ENCODE assay signal across 1 cellular context in the genomic region with DNA sequence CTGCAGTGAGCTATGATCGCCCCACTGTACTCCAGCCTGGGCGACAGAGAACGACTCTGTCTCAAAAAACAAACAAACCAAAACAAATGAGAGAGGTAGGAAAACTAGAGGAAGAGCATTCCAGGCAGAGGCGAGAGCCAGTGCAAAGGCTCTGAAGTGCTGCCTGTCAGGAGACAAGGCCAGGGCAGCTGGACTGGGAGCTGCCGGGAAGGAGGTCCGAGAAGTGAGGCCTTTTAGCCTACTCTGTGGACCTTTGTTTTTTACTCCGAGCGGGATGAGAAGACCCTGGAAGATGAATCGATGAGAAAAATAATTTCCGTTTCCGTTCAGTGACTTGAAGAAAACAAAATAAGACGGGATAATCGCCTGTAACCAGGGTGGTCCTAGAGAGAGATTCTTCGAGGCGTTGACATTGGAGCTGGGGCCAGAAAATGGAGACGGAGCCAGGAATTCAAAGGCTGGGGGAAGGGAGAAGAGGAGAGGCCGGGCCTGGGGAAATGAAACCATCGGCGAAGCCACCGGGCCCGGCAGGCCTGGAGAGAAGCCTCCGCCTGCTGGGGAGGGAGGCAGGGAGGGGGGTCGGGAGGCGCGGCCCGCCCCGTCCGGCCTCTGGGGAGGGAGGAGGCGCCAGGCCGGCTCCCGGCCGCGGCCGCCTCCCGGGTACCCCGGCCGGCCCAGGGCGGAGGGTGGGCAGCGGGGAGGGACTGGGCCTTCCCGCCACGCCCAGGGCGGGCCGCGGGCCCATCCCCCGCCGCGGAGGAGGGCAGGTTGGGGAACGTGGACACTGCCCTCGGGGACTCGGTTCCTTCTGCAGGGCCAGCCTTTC.
TF ChIP-seq lines count a peak whose summit lies in the region.

No MANE protein-coding gene starts in this region.

TF ChIP-seq in A549, 52 proteins besides CTCF, POLR2A, EP300 and RAD21:
- TF ChIP-seq FOXS1 (CRISPR knock-in tag; IDR thresholded peaks at IDR 0.05) (no peak), KDM1A (IDR thresholded peaks at IDR 0.05; ENCODE audit: low read depth) (no peak), CBX8 (IDR thresholded peaks at IDR 0.05) (no peak), FOSB (CRISPR knock-in tag; IDR thresholded peaks at IDR 0.05) (peak; percentile 83), SMC3 (IDR thresholded peaks at IDR 0.05) (peak; percentile 45), CHD2 (IDR thresholded peaks at IDR 0.05; ENCODE audit: low read length, partially characterized antibody) (peak; percentile 47), HOXB5 (CRISPR knock-in tag; IDR thresholded peaks at IDR 0.05) (peak; percentile 84; the same call in 1 of the 2 replicates), RFX5 (IDR thresholded peaks at IDR 0.05) (no peak), FOSL2 (IDR thresholded peaks at IDR 0.05) (no peak), FOSL2 (CRISPR knock-in tag; IDR thresholded peaks at IDR 0.05) (peak; percentile 38; the same call in 1 of the 2 replicates), SREBF2 (IDR thresholded peaks at IDR 0.05) (no peak), TFCP2L1 (CRISPR knock-in tag; IDR thresholded peaks at IDR 0.05) (0 out of 2 replicates have a peak, but pooled peaks have one; percentile 52), ESRRA (IDR thresholded peaks at IDR 0.05; ENCODE audit: borderline replicate concordance, low read length) (0 out of 2 replicates have a peak, but pooled peaks have one; percentile 14), EHF (CRISPR knock-in tag; IDR thresholded peaks at IDR 0.05) (peak; percentile 79; the same call in 1 of the 2 replicates), MYC (IDR thresholded peaks at IDR 0.05; ENCODE audit: borderline replicate concordance, low read length) (peak; percentile 60; the same call in 1 of the 2 replicates), MAZ (IDR thresholded peaks at IDR 0.05; ENCODE audit: borderline replicate concordance, low read depth, low read length) (peak; percentile 95), PHF8 (IDR thresholded peaks at IDR 0.05; ENCODE audit: borderline replicate concordance, low read depth) (peak; percentile 86; the same call in 1 of the 2 replicates), HOXB13 (CRISPR knock-in tag; IDR thresholded peaks at IDR 0.05; ENCODE audit: low read depth) (peak; percentile 56; the same call in 1 of the 2 replicates), JUN (IDR thresholded peaks at IDR 0.05) (peak; percentile 40 to 97; a peak in 4 of 5 replicates), CEBPB (IDR thresholded peaks at IDR 0.05) (0 out of 4 replicates have a peak, but pooled peaks of 1 of the 2 experiments have one; percentile 3), HOXA7 (CRISPR knock-in tag; IDR thresholded peaks at IDR 0.05) (0 out of 2 replicates have a peak, but pooled peaks have one; percentile 52), JUNB (IDR thresholded peaks at IDR 0.05) (no peak), TP53 (CRISPR knock-in tag; IDR thresholded peaks at IDR 0.05) (peak; percentile 84; the same call in 1 of the 2 replicates)
- TF ChIP-seq, protein P1, sequence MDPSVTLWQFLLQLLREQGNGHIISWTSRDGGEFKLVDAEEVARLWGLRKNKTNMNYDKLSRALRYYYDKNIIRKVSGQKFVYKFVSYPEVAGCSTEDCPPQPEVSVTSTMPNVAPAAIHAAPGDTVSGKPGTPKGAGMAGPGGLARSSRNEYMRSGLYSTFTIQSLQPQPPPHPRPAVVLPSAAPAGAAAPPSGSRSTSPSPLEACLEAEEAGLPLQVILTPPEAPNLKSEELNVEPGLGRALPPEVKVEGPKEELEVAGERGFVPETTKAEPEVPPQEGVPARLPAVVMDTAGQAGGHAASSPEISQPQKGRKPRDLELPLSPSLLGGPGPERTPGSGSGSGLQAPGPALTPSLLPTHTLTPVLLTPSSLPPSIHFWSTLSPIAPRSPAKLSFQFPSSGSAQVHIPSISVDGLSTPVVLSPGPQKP (IDR thresholded peaks at IDR 0.05; ENCODE audit: low read depth, low read length): no peak
- TF ChIP-seq, protein P2, sequence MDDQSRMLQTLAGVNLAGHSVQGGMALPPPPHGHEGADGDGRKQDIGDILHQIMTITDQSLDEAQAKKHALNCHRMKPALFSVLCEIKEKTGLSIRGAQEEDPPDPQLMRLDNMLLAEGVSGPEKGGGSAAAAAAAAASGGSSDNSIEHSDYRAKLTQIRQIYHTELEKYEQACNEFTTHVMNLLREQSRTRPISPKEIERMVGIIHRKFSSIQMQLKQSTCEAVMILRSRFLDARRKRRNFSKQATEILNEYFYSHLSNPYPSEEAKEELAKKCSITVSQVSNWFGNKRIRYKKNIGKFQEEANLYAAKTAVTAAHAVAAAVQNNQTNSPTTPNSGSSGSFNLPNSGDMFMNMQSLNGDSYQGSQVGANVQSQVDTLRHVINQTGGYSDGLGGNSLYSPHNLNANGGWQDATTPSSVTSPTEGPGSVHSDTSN (IDR thresholded peaks at IDR 0.05): no peak; the same call in 1 of the 2 replicates
- TF ChIP-seq, protein P3, sequence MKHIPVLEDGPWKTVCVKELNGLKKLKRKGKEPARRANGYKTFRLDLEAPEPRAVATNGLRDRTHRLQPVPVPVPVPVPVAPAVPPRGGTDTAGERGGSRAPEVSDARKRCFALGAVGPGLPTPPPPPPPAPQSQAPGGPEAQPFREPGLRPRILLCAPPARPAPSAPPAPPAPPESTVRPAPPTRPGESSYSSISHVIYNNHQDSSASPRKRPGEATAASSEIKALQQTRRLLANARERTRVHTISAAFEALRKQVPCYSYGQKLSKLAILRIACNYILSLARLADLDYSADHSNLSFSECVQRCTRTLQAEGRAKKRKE (CRISPR knock-in tag; IDR thresholded peaks at IDR 0.05; ENCODE audit: low read depth): no peak
- TF ChIP-seq, protein P4, sequence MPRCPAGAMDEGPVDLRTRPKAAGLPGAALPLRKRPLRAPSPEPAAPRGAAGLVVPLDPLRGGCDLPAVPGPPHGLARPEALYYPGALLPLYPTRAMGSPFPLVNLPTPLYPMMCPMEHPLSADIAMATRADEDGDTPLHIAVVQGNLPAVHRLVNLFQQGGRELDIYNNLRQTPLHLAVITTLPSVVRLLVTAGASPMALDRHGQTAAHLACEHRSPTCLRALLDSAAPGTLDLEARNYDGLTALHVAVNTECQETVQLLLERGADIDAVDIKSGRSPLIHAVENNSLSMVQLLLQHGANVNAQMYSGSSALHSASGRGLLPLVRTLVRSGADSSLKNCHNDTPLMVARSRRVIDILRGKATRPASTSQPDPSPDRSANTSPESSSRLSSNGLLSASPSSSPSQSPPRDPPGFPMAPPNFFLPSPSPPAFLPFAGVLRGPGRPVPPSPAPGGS (IDR thresholded peaks at IDR 0.05): peak; percentile 93
- TF ChIP-seq, protein P5, sequence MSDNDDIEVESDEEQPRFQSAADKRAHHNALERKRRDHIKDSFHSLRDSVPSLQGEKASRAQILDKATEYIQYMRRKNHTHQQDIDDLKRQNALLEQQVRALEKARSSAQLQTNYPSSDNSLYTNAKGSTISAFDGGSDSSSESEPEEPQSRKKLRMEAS (IDR thresholded peaks at IDR 0.05): peak; percentile 89
- TF ChIP-seq, protein P6, sequence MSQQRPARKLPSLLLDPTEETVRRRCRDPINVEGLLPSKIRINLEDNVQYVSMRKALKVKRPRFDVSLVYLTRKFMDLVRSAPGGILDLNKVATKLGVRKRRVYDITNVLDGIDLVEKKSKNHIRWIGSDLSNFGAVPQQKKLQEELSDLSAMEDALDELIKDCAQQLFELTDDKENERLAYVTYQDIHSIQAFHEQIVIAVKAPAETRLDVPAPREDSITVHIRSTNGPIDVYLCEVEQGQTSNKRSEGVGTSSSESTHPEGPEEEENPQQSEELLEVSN (IDR thresholded peaks at IDR 0.05; ENCODE audit: borderline replicate concordance, low read depth): peak; percentile 73; the same call in 1 of the 2 replicates
